ENCODE assay signal across 8 cellular contexts in the genomic region with DNA sequence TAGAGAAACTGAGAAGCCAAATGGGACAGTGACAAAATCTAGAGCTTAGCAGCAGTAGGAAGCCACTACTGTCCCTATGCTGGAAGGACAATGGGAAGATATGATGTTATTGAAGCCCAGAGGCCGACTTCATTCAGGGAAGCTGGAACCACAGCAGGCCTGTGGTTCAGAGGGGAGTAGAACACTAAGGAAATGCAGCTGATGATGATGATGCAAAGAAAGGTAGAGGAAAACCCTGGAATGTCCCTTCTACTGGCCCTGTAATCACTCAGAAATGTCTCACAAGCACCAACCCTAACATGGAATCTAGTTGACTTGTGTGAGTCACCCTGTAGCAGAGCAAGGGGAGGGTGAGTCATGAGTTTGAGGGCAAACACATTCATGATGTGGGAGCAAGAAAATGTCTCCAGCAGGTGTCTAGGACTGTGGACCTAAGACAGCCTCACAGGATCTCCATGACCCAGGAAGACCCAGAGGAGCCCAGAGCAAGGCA. TPM values are rescaled to one million over a fixed set of nuclear protein-coding genes. Genes with fewer than 3 reads are reported as not detected.
DNase-seq lines count a peak whose midpoint lies in the region; ATAC-seq and TF ChIP-seq lines count a peak whose summit lies in the region.

No MANE protein-coding gene starts in this region.

- ATAC-seq in SK-N-SH treated with all-trans-retinoic acid at 6 μM for 48 hours: peak; percentile 81
- no peak for ATAC-seq in HG03159 (IDR thresholded peaks at IDR 0.05; ENCODE audit: unreplicated experiment)
- no peak for ATAC-seq in GM21515 (IDR thresholded peaks at IDR 0.05; ENCODE audit: unreplicated experiment)

- peak; percentile 95 for DNase-seq in H4 (ENCODE audit: low spot score)
- peak; percentile 95 for DNase-seq in fibroblast of peridontal ligament (ENCODE audit: extremely low read depth)
- DNase-seq in stimulated activated CD4-positive, alpha-beta T cell treated with anti-CD3 and anti-CD28 coated beads, Interleukin-2, amount 100 ng/mL, for 48 hours: peak; percentile 6 to 12
- DNase-seq in SHP77 (lab: John Stamatoyannopoulos, UW): no peak
- no peak for DNase-seq in NCI-H2227 treated with DMSO at 0.1 percent for 48 hours (lab: John Stamatoyannopoulos, UW)

TF ChIP-seq in SK-N-SH treated with all-trans-retinoic acid at 6 μM for 48 hours, 23 proteins besides CTCF, POLR2A, EP300 and RAD21:
- TF ChIP-seq ISL1 (CRISPR knock-in tag; IDR thresholded peaks at IDR 0.05): peak; percentile 53; the same call in 1 of the 2 replicates
- no peak for TF ChIP-seq GLIS3 (CRISPR knock-in tag; IDR thresholded peaks at IDR 0.05)
- TF ChIP-seq PPARA (CRISPR knock-in tag; IDR thresholded peaks at IDR 0.05; ENCODE audit: borderline replicate concordance): no peak
- TF ChIP-seq ZFP3 (CRISPR knock-in tag; IDR thresholded peaks at IDR 0.05): peak; percentile 77; the same call in 1 of the 2 replicates
- TF ChIP-seq OSR1 (CRISPR knock-in tag; IDR thresholded peaks at IDR 0.05): no peak
- no peak for TF ChIP-seq TCF4 (CRISPR knock-in tag; IDR thresholded peaks at IDR 0.05; ENCODE audit: borderline replicate concordance)
- TF ChIP-seq SNAI2 (CRISPR knock-in tag; IDR thresholded peaks at IDR 0.05): no peak
- no peak for TF ChIP-seq BACH2 (CRISPR knock-in tag; IDR thresholded peaks at IDR 0.05; ENCODE audit: borderline replicate concordance)
- no peak for TF ChIP-seq CSDC2 (CRISPR knock-in tag; IDR thresholded peaks at IDR 0.05)
- TF ChIP-seq TSHZ2 (CRISPR knock-in tag; IDR thresholded peaks at IDR 0.05): no peak
- no peak for TF ChIP-seq RARB (CRISPR knock-in tag; IDR thresholded peaks at IDR 0.05)
- TF ChIP-seq ESRRG (CRISPR knock-in tag; IDR thresholded peaks at IDR 0.05): no peak
- TF ChIP-seq ZNF8 (CRISPR knock-in tag; IDR thresholded peaks at IDR 0.05): no peak
- TF ChIP-seq, protein P1, sequence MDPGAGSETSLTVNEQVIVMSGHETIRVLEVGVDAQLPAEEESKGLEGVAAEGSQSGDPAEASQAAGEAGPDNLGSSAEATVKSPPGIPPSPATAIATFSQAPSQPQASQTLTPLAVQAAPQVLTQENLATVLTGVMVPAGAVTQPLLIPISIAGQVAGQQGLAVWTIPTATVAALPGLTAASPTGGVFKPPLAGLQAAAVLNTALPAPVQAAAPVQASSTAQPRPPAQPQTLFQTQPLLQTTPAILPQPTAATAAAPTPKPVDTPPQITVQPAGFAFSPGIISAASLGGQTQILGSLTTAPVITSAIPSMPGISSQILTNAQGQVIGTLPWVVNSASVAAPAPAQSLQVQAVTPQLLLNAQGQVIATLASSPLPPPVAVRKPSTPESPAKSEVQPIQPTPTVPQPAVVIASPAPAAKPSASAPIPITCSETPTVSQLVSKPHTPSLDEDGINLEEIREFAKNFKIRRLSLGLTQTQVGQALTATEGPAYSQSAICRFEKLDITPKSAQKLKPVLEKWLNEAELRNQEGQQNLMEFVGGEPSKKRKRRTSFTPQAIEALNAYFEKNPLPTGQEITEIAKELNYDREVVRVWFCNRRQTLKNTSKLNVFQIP (CRISPR knock-in tag; IDR thresholded peaks at IDR 0.05; ENCODE audit: borderline replicate concordance, low read depth): peak; percentile 65; the same call in 1 of the 2 replicates
- no peak for TF ChIP-seq ZNF565 (CRISPR knock-in tag; conservative IDR thresholded peaks at IDR 0.05; ENCODE audit: low read depth)
- TF ChIP-seq ZFP30 (CRISPR knock-in tag; IDR thresholded peaks at IDR 0.05): no peak
- no peak for TF ChIP-seq ZC3H10 (CRISPR knock-in tag; IDR thresholded peaks at IDR 0.05)
- TF ChIP-seq ARNTL (CRISPR knock-in tag; IDR thresholded peaks at IDR 0.05; ENCODE audit: borderline replicate concordance, low read depth): no peak
- TF ChIP-seq, protein P2, sequence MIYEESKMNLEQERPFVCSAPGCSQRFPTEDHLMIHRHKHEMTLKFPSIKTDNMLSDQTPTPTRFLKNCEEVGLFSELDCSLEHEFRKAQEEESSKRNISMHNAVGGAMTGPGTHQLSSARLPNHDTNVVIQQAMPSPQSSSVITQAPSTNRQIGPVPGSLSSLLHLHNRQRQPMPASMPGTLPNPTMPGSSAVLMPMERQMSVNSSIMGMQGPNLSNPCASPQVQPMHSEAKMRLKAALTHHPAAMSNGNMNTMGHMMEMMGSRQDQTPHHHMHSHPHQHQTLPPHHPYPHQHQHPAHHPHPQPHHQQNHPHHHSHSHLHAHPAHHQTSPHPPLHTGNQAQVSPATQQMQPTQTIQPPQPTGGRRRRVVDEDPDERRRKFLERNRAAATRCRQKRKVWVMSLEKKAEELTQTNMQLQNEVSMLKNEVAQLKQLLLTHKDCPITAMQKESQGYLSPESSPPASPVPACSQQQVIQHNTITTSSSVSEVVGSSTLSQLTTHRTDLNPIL (CRISPR knock-in tag; IDR thresholded peaks at IDR 0.05; ENCODE audit: low read depth): peak; percentile 36; the same call in 1 of the 2 replicates
- no peak for TF ChIP-seq ZNF70 (CRISPR knock-in tag; IDR thresholded peaks at IDR 0.05)
- no peak for TF ChIP-seq PATZ1 (CRISPR knock-in tag; IDR thresholded peaks at IDR 0.05; ENCODE audit: borderline replicate concordance)
- TF ChIP-seq TOX (CRISPR knock-in tag; IDR thresholded peaks at IDR 0.05; ENCODE audit: borderline replicate concordance): peak; percentile 76; the same call in 1 of the 2 replicates
- TF ChIP-seq CSRNP3 (CRISPR knock-in tag; IDR thresholded peaks at IDR 0.05): no peak

RNA-seq across cellular contexts. Expression of gene LRRC17, which starts 37.1 kb away (rescaled TPM):
- total RNA-seq in H4 (2014; rRNA removed; shearing (Covaris generic)): 20.2 and 20.8 TPM in 2 replicates

Comparison
In these comparisons a context has a peak if more than half of its experiments do, and no peak if none do; other contexts are left out.
1. DNase-seq: peak in H4 (single experiment), fibroblast of peridontal ligament (single experiment) and stimulated activated CD4-positive, alpha-beta T cell treated with anti-CD3 and anti-CD28 coated beads, Interleukin-2, amount 100 ng/mL, for 48 hours (2 of 2); none in SHP77 (0 of 2) and NCI-H2227 treated with DMSO at 0.1 percent for 48 hours (single experiment).